1 cellular context compared by ENCODE assay signal in genomic region chr1:41370756-41371420, GRCh38.
TF ChIP-seq lines count a peak whose summit lies in the region.

No MANE protein-coding gene starts in this region.

TF ChIP-seq in HepG2, 621 proteins besides CTCF, POLR2A, EP300 and RAD21:
- no peak for TF ChIP-seq SOX13 (IDR thresholded peaks at IDR 0.05)
- TF ChIP-seq SOX13 (CRISPR knock-in tag; conservative IDR thresholded peaks at IDR 0.05 in 1 of 2, IDR thresholded peaks at IDR 0.05 in 1 of 2): peak in 1 of 2 experiments; percentile 40; a peak in 1 of 4 replicates
- no peak for TF ChIP-seq STAT6 (CRISPR knock-in tag; IDR thresholded peaks at IDR 0.05; ENCODE audit: borderline replicate concordance)
